1 cellular context compared by ENCODE assay signal in genomic region chr7:137904826-137905225, GRCh38.
A peak's percentile ranks its signal among the peaks of the same experiment; 100 is the strongest.
TF ChIP-seq lines count a peak whose summit lies in the region.

No MANE protein-coding gene starts in this region.

TF ChIP-seq in K562, 482 proteins besides CTCF, POLR2A, EP300 and RAD21 (continued from another document):
- TF ChIP-seq PBX2 (CRISPR knock-in tag; IDR thresholded peaks at IDR 0.05; ENCODE audit: low read depth) (no peak), PBX2 (tag; conservative IDR thresholded peaks at IDR 0.05; ENCODE audit: low read depth) (0 out of 2 replicates have a peak, but pooled peaks have one; percentile 18), YY1 (IDR thresholded peaks at IDR 0.05; ENCODE audit: borderline replicate concordance in 1 of 3, control insufficient read depth in 1 of 3, extremely low read depth in 1 of 3, insufficient read depth in 3 of 3, insufficient read length in 1 of 3, insufficient replicate concordance in 2 of 3, low read depth in 1 of 3, low read length in 2 of 3) (no peak), POLR2B (IDR thresholded peaks at IDR 0.05; ENCODE audit: low read depth, partially characterized antibody) (no peak), MEIS2 (IDR thresholded peaks at IDR 0.05; ENCODE audit: partially characterized antibody) (peak; percentile 6), PHF20 (IDR thresholded peaks at IDR 0.05; ENCODE audit: partially characterized antibody) (no peak)
TF ChIP-seq in K562: peak in this region for 3.
